Comparison of ENCODE assay signal across 1 cellular context in genomic region chr11:10750838-10751580, GRCh38.
TF ChIP-seq lines count a peak whose summit lies in the region.

TSS of gene CTR9 (plus strand) at chr11:10751246. CDS start at chr11:10751413, 167 bp downstream.

TF ChIP-seq in HepG2, 621 proteins besides CTCF, POLR2A, EP300 and RAD21 (continued from another document and continues in another):
- TF ChIP-seq ZBTB49 (CRISPR knock-in tag; IDR thresholded peaks at IDR 0.05; ENCODE audit: borderline replicate concordance) (no peak), U2AF1 (optimal IDR thresholded peaks at IDR 0.05; ENCODE audit: low read depth, low read length) (peak; percentile 80), MYPOP (CRISPR knock-in tag; IDR thresholded peaks at IDR 0.05) (peak; percentile 77), SOX13 (IDR thresholded peaks at IDR 0.05) (no peak), SOX13 (CRISPR knock-in tag; conservative IDR thresholded peaks at IDR 0.05 in 1 of 2, IDR thresholded peaks at IDR 0.05 in 1 of 2) (peak in 1 of 2 experiments; percentile 47; a peak in 1 of 4 replicates), AKNA (CRISPR knock-in tag; IDR thresholded peaks at IDR 0.05; ENCODE audit: borderline replicate concordance) (peak; percentile 53; the same call in 1 of the 2 replicates), ZNF776 (CRISPR knock-in tag; IDR thresholded peaks at IDR 0.05) (peak; percentile 74; the same call in 1 of the 2 replicates), SSRP1 (CRISPR knock-in tag; IDR thresholded peaks at IDR 0.05) (no peak; the same call in 1 of the 2 replicates), MBD4 (IDR thresholded peaks at IDR 0.05; ENCODE audit: borderline replicate concordance, low read length) (no peak), ZNF574 (CRISPR knock-in tag; IDR thresholded peaks at IDR 0.05) (peak; percentile 94), RCOR2 (CRISPR knock-in tag; IDR thresholded peaks at IDR 0.05) (no peak), NAIF1 (CRISPR knock-in tag; IDR thresholded peaks at IDR 0.05; ENCODE audit: borderline replicate concordance) (peak; percentile 96), ZNF431 (CRISPR knock-in tag; IDR thresholded peaks at IDR 0.05; ENCODE audit: borderline replicate concordance, low read depth) (peak; percentile 85; the same call in 1 of the 2 replicates), ZNF530 (CRISPR knock-in tag; IDR thresholded peaks at IDR 0.05; ENCODE audit: low read depth) (no peak), ATF7 (IDR thresholded peaks at IDR 0.05) (no peak), ATF7 (CRISPR knock-in tag; IDR thresholded peaks at IDR 0.05) (no peak), E2F2 (CRISPR knock-in tag; IDR thresholded peaks at IDR 0.05; ENCODE audit: borderline replicate concordance) (peak; percentile 52; the same call in 1 of the 2 replicates), NR2F2 (IDR thresholded peaks at IDR 0.05; ENCODE audit: borderline replicate concordance, low read depth) (no peak), SP140L (CRISPR knock-in tag; IDR thresholded peaks at IDR 0.05; ENCODE audit: borderline replicate concordance) (no peak), SMARCC2 (IDR thresholded peaks at IDR 0.05) (no peak), ZNF34 (CRISPR knock-in tag; IDR thresholded peaks at IDR 0.05; ENCODE audit: borderline replicate concordance) (0 out of 2 replicates have a peak, but pooled peaks have one; percentile 66), MXI1 (IDR thresholded peaks at IDR 0.05; ENCODE audit: borderline replicate concordance, low read depth, low read length) (peak; percentile 82; the same call in 2 of the 3 replicates), JARID2 (CRISPR knock-in tag; IDR thresholded peaks at IDR 0.05; ENCODE audit: insufficient replicate concordance) (no peak), ZNF251 (CRISPR knock-in tag; IDR thresholded peaks at IDR 0.05) (no peak), ZBTB21 (CRISPR knock-in tag; IDR thresholded peaks at IDR 0.05) (peak; percentile 45; the same call in 1 of the 2 replicates), RBM22 (optimal IDR thresholded peaks at IDR 0.05; ENCODE audit: low read length) (no peak), THAP8 (CRISPR knock-in tag; IDR thresholded peaks at IDR 0.05; ENCODE audit: borderline replicate concordance) (no peak), ATF2 (CRISPR knock-in tag; IDR thresholded peaks at IDR 0.05) (peak; percentile 62; the same call in 1 of the 2 replicates), ESRRA (CRISPR knock-in tag; IDR thresholded peaks at IDR 0.05; ENCODE audit: low read depth) (peak; percentile 55; the same call in 1 of the 2 replicates), ZFP41 (CRISPR knock-in tag; IDR thresholded peaks at IDR 0.05; ENCODE audit: borderline replicate concordance) (0 out of 2 replicates have a peak, but pooled peaks have one; percentile 67), CREBL2 (CRISPR knock-in tag; IDR thresholded peaks at IDR 0.05; ENCODE audit: borderline replicate concordance) (peak; percentile 78; the same call in 1 of the 2 replicates), ZNF609 (CRISPR knock-in tag; IDR thresholded peaks at IDR 0.05; ENCODE audit: borderline replicate concordance) (peak; percentile 69; the same call in 1 of the 2 replicates), ATAD3A (CRISPR knock-in tag; IDR thresholded peaks at IDR 0.05) (no peak), AGO1 (IDR thresholded peaks at IDR 0.05; ENCODE audit: low read depth, low read length, poor library complexity, severe bottlenecking) (peak; percentile 80), ZNF773 (CRISPR knock-in tag; IDR thresholded peaks at IDR 0.05; ENCODE audit: borderline replicate concordance) (peak; percentile 49; the same call in 1 of the 2 replicates), SIX1 (CRISPR knock-in tag; IDR thresholded peaks at IDR 0.05; ENCODE audit: borderline replicate concordance) (no peak), NFRKB (IDR thresholded peaks at IDR 0.05) (no peak), IRF9 (CRISPR knock-in tag; IDR thresholded peaks at IDR 0.05; ENCODE audit: borderline replicate concordance) (peak; percentile 93)
